In genomic region chr17:44394112-44394511, GRCh38 we compare ENCODE assay signal across 7 cellular contexts. TPM values are rescaled to one million over a fixed set of nuclear protein-coding genes. Genes with fewer than 3 reads are reported as not detected.
DNase-seq lines count a peak whose midpoint lies in the region; ATAC-seq, FAIRE-seq and TF ChIP-seq lines count a peak whose summit lies in the region.
"Not testable (repeated sequence)": the region's sequence is repeated elsewhere in the genome, so short reads cannot be mapped to it uniquely, and the experiment has no call there.
"Had no signal": no experiment of that assay in that cellular context is flagged by ENCODE, and none has a peak within 500 bp of the region (broad histone marks: within the 10 kb centered on the region; RNA-seq: fewer than 3 reads in every experiment).

No MANE protein-coding gene starts in this region.

- not testable (repeated sequence) for H2BK12ac ChIP-seq in H1 (ENCODE audit: low read depth, low read length)

- H3K23me2 ChIP-seq in H1 (ENCODE audit: low read depth, low read length): not testable (repeated sequence)

- not testable (repeated sequence) for H3K18ac ChIP-seq in H1 (ENCODE audit: extremely low read depth, low read length)

- H3K27me3 ChIP-seq in H1 (replicated peaks in 1 of 4; ENCODE audit: control insufficient read depth in 3 of 4, extremely low read depth in 1 of 4, insufficient read depth in 3 of 4, low read length in 3 of 4): not testable (repeated sequence)

- H3K27me3 Mint-ChIP-seq in WTC11 (ENCODE audit: low read depth); activated naive CD4-positive, alpha-beta T cell treated with anti-CD3 and anti-CD28 coated beads, Interleukin-2, amount 50 U/mL, for 24 hours; progenitor cell of endocrine pancreas: not testable (repeated sequence)

- TF ChIP-seq CTCF in WTC11 (IDR thresholded peaks at IDR 0.05); H1 (IDR thresholded peaks at IDR 0.05; ENCODE audit: control extremely low read depth in 1 of 3, insufficient read depth in 1 of 3, low read depth in 1 of 3, low read length in 3 of 3); progenitor cell of endocrine pancreas (IDR thresholded peaks at IDR 0.05; ENCODE audit: unreplicated experiment): not testable (repeated sequence)

- TF ChIP-seq EP300 in H1 (IDR thresholded peaks at IDR 0.05; ENCODE audit: borderline replicate concordance in 1 of 2, low read depth in 2 of 2, low read length in 2 of 2): not testable (repeated sequence)

- not testable (repeated sequence) for H3K9me3 Mint-ChIP-seq in WTC11; activated naive CD4-positive, alpha-beta T cell treated with anti-CD3 and anti-CD28 coated beads, Interleukin-2, amount 50 U/mL, for 24 hours; progenitor cell of endocrine pancreas (ENCODE audit: low read depth)

- H4K91ac ChIP-seq in H1 (replicated peaks; ENCODE audit: insufficient read length, low read length): not testable (repeated sequence)

- H3K27ac ChIP-seq in H1 (ENCODE audit: low read depth, low read length): not testable (repeated sequence)

- not testable (repeated sequence) for H3K4me2 ChIP-seq in H1 (ENCODE audit: insufficient read depth in 1 of 2, low read depth in 2 of 2, low read length in 2 of 2)

- H3K36me3 Mint-ChIP-seq in WTC11: peaks cover 12% of the 10 kb centered on the region
- not testable (repeated sequence) for H3K36me3 Mint-ChIP-seq in activated naive CD4-positive, alpha-beta T cell treated with anti-CD3 and anti-CD28 coated beads, Interleukin-2, amount 50 U/mL, for 24 hours; progenitor cell of endocrine pancreas (ENCODE audit: insufficient read depth)

- WGBS in H1 (ENCODE audit: extremely low coverage in 1 of 2, insufficient coverage in 1 of 2, insufficient read length in 1 of 2, insufficient replicate concordance in 2 of 2, low coverage in 1 of 2, low lambda C conversion rate in 2 of 2, missing lambda C conversion rate in 1 of 2), 2 experiments: 92% methylated on average over 9 of the region's 9 CpGs; no CpG with 5 or more reads in 1 of the 2 experiments

- not testable (repeated sequence) for ATAC-seq in WTC11

- TF ChIP-seq POLR2A in H1 (IDR thresholded peaks at IDR 0.05; ENCODE audit: control extremely low read depth in 1 of 2, low read depth in 2 of 2, low read length in 2 of 2): not testable (repeated sequence)

- peaks cover 2 to 17% (median 12%) of the 10 kb centered on the region in 4 experiments; a peak in 6 of 8 replicates for H3K36me3 ChIP-seq in H1 (ENCODE audit: control insufficient read depth in 2 of 4, insufficient read depth in 4 of 4, low read length in 3 of 4)

- not testable (repeated sequence) for TF ChIP-seq RAD21 in H1 (IDR thresholded peaks at IDR 0.05 in 1 of 2, conservative IDR thresholded peaks at IDR 0.05 in 1 of 2; ENCODE audit: low read depth in 2 of 2, low read length in 2 of 2)

- not testable (repeated sequence) for H3K9ac ChIP-seq in H1 (replicated peaks in 1 of 4; ENCODE audit: extremely low read depth in 1 of 4, low read depth in 3 of 4, low read length in 3 of 4)

- H3K4me1 Mint-ChIP-seq in WTC11: peaks cover 15% of the 10 kb centered on the region
- H3K4me1 Mint-ChIP-seq in activated naive CD4-positive, alpha-beta T cell treated with anti-CD3 and anti-CD28 coated beads, Interleukin-2, amount 50 U/mL, for 24 hours: peaks cover 11% of the 10 kb centered on the region
- not testable (repeated sequence) for H3K4me1 Mint-ChIP-seq in progenitor cell of endocrine pancreas (ENCODE audit: low read depth)

- H4K20me1 ChIP-seq in H1 (replicated peaks in 1 of 2; ENCODE audit: control insufficient read depth in 1 of 2, insufficient read depth in 2 of 2, low read length in 2 of 2): not testable (repeated sequence)

- H3K4me3 ChIP-seq in H1 (ENCODE audit: extremely low read depth in 1 of 4, insufficient read depth in 2 of 4, low read depth in 3 of 4, low read length in 4 of 4): not testable (repeated sequence)

- not testable (repeated sequence) for H3K56ac ChIP-seq in H1 (replicated peaks; ENCODE audit: insufficient read length, low read depth, low read length)

- DNase-seq in HEK293T (ENCODE audit: extremely low spot score); WTC11 (ENCODE audit: low spot score); H1 (ENCODE audit: low read depth in 1 of 2, low spot score in 2 of 2); progenitor cell of endocrine pancreas (ENCODE audit: low spot score, unreplicated experiment): not testable (repeated sequence)
- peak; percentile 35 for DNase-seq in mesenteric fat pad (ENCODE audit: low spot score)

- H3K27ac Mint-ChIP-seq in WTC11: peak overlapping the region; percentile 30; the same call in 1 of the 2 replicates
- peak overlapping the region; percentile 46 for H3K27ac Mint-ChIP-seq in activated naive CD4-positive, alpha-beta T cell treated with anti-CD3 and anti-CD28 coated beads, Interleukin-2, amount 50 U/mL, for 24 hours
- peak overlapping the region; percentile 87 for H3K27ac Mint-ChIP-seq in progenitor cell of endocrine pancreas

- not testable (repeated sequence) for H2BK20ac ChIP-seq in H1 (ENCODE audit: low read length)

- not testable (repeated sequence) for H2AFZ ChIP-seq in H1 (ENCODE audit: low read length)

- not testable (repeated sequence) for H3K79me1 ChIP-seq in H1 (ENCODE audit: low read depth, low read length)

- H2AK5ac ChIP-seq in H1 (ENCODE audit: low read depth, low read length): not testable (repeated sequence)

- not testable (repeated sequence) for H3K79me2 ChIP-seq in H1 (ENCODE audit: control insufficient read depth in 1 of 2, insufficient read depth in 2 of 2, low read length in 2 of 2)

- POLR2A ChIA-PET in HEK293T (lab: Yijun Ruan, JAX); WTC11 (lab: Charles Lee); H1 (lab: Charles Lee; ENCODE audit: partially characterized antibody): not testable (repeated sequence)

- H4K8ac ChIP-seq in H1 (ENCODE audit: extremely low read depth, insufficient read depth, low read length): not testable (repeated sequence)

- not testable (repeated sequence) for H4K5ac ChIP-seq in H1 (ENCODE audit: insufficient read length, low read depth, low read length)

- not testable (repeated sequence) for H3K4me1 ChIP-seq in H1 (replicated peaks in 1 of 4; ENCODE audit: control insufficient read depth in 3 of 4, insufficient read depth in 4 of 4, low read length in 3 of 4)

- H3K14ac ChIP-seq in H1 (ENCODE audit: insufficient read length): not testable (repeated sequence)

- FAIRE-seq in H1 (lab: Jason Lieb, UNC): not testable (repeated sequence)

- H2BK5ac ChIP-seq in H1 (ENCODE audit: low read depth, low read length): not testable (repeated sequence)

- not testable (repeated sequence) for H3K9me3 ChIP-seq in H1 (ENCODE audit: insufficient read depth in 2 of 2, low read depth in 1 of 2, low read length in 1 of 2)

- not testable (repeated sequence) for H3K4me3 Mint-ChIP-seq in WTC11; activated naive CD4-positive, alpha-beta T cell treated with anti-CD3 and anti-CD28 coated beads, Interleukin-2, amount 50 U/mL, for 24 hours; progenitor cell of endocrine pancreas (ENCODE audit: low read depth)

- H3K23ac ChIP-seq in H1 (ENCODE audit: insufficient read length): not testable (repeated sequence)

- H2BK15ac ChIP-seq in H1 (ENCODE audit: low read length): not testable (repeated sequence)

- H3K4ac ChIP-seq in H1 (replicated peaks; ENCODE audit: insufficient read length, low read depth, low read length): not testable (repeated sequence)

- CTCF ChIA-PET in HEK293T (lab: Yijun Ruan, JAX): interaction anchor here (0.6 to 1.2 kb wide), 3 partner anchors 10 to 42 kb away, joined by 3 to 8 read pairs (median 4); no protein-coding TSS in a partner anchor
- CTCF ChIA-PET in WTC11 (lab: Charles Lee): interaction anchor here (0.7 to 1.7 kb wide), 3 partner anchors 8 to 144 kb away, joined by 4 to 10 read pairs (median 5); no protein-coding TSS in a partner anchor
- CTCF ChIA-PET in H1 (lab: Charles Lee; ENCODE audit: partially characterized antibody): interaction anchor here (0.6 to 2.5 kb wide), 6 partner anchors 18 to 205 kb away, joined by 3 to 10 read pairs (median 4); no protein-coding TSS in a partner anchor

- not testable (repeated sequence) for H2BK120ac ChIP-seq in H1 (replicated peaks; ENCODE audit: low read depth, low read length)

RNA-seq across cellular contexts. Expression of gene ITGA2B, which starts 4.7 kb away (rescaled TPM):
- 21.5 to 30.3 TPM (median 28.5 TPM) in 3 replicates for total RNA-seq in WTC11 (2021)
- total RNA-seq in H1 (2021; fragmentation: NEBNext Ultra II Directional; extraction: Animal tissue kit (Norgen Biotek cat#: 25700)): 11.3 and 12.3 TPM in 2 replicates
- 6.9 and 12.4 TPM in 2 replicates for polyA plus RNA-seq in H1 (2011; rRNA removed)
- polyA plus RNA-seq in H1 (2011; cell fraction: cytosol; rRNA removed): 11.4 TPM
- polyA plus RNA-seq in H1 (2011; cell fraction: nucleus; rRNA removed): 59.9 TPM
- 9.1 to 21.1 TPM (median 16.5 TPM) in 4 replicates for polyA plus RNA-seq in H1 (2012, experiment 1 of 2)
- 7.0 TPM for polyA plus RNA-seq in H1 (2012, experiment 2 of 2)
- polyA plus RNA-seq in H1 (2013, experiment 1 of 2): 8.8 TPM
- 6.7 TPM for polyA plus RNA-seq in H1 (2013, experiment 2 of 2)
- 5.8 and 5.9 TPM in 2 replicates for polyA minus RNA-seq in H1 (2011; rRNA and poly(A)+ RNA removed)
- polyA minus RNA-seq in H1 (2011; cell fraction: cytosol; rRNA and poly(A)+ RNA removed): 6.3 TPM
- 16.0 TPM for polyA minus RNA-seq in H1 (2011; cell fraction: nucleus; rRNA and poly(A)+ RNA removed)
- 1.4 TPM for total RNA-seq in mesenteric fat pad
- total RNA-seq in progenitor cell of endocrine pancreas: 1.2 and 2.6 TPM in 2 replicates
- polyA plus RNA-seq: CD4-positive, alpha-beta memory T cell had no signal

RNA-seq across cellular contexts. Expression of gene FAM171A2, which starts 30.5 kb away (rescaled TPM):
- total RNA-seq in WTC11 (2021): 28.2 to 29.9 TPM (median 28.5 TPM) in 3 replicates
- 23.9 and 24.1 TPM in 2 replicates for total RNA-seq in H1 (2021; fragmentation: NEBNext Ultra II Directional; extraction: Animal tissue kit (Norgen Biotek cat#: 25700))
- 21.9 and 31.8 TPM in 2 replicates for polyA plus RNA-seq in H1 (2011; rRNA removed)
- polyA plus RNA-seq in H1 (2011; cell fraction: cytosol; rRNA removed): 21.7 TPM
- 37.0 TPM for polyA plus RNA-seq in H1 (2011; cell fraction: nucleus; rRNA removed)
- polyA plus RNA-seq in H1 (2012, experiment 1 of 2): 10.4 to 25.0 TPM (median 21.9 TPM) in 4 replicates
- 11.7 TPM for polyA plus RNA-seq in H1 (2012, experiment 2 of 2)
- 15.4 TPM for polyA plus RNA-seq in H1 (2013, experiment 1 of 2)
- polyA plus RNA-seq in H1 (2013, experiment 2 of 2): 15.9 TPM
- 14.7 and 17.9 TPM in 2 replicates for polyA minus RNA-seq in H1 (2011; rRNA and poly(A)+ RNA removed)
- 22.5 TPM for polyA minus RNA-seq in H1 (2011; cell fraction: cytosol; rRNA and poly(A)+ RNA removed)
- polyA minus RNA-seq in H1 (2011; cell fraction: nucleus; rRNA and poly(A)+ RNA removed): 24.7 TPM
- total RNA-seq in mesenteric fat pad: 3.0 TPM
- total RNA-seq in progenitor cell of endocrine pancreas: 39.9 and 42.5 TPM in 2 replicates

RNA-seq across cellular contexts. Expression of gene GRN, which starts 49.0 kb away (rescaled TPM):
- 177 to 185 TPM (median 185 TPM) in 3 replicates for total RNA-seq in WTC11 (2021)
- 108 and 117 TPM in 2 replicates for total RNA-seq in H1 (2021; fragmentation: NEBNext Ultra II Directional; extraction: Animal tissue kit (Norgen Biotek cat#: 25700))
- 387 and 526 TPM in 2 replicates for polyA plus RNA-seq in H1 (2011; rRNA removed)
- 143 TPM for polyA plus RNA-seq in H1 (2011; cell fraction: cytosol; rRNA removed)
- 360 TPM for polyA plus RNA-seq in H1 (2011; cell fraction: nucleus; rRNA removed)
- polyA plus RNA-seq in H1 (2012, experiment 1 of 2): 137 to 183 TPM (median 169 TPM) in 4 replicates
- 165 TPM for polyA plus RNA-seq in H1 (2012, experiment 2 of 2)
- 258 TPM for polyA plus RNA-seq in H1 (2013, experiment 1 of 2)
- polyA plus RNA-seq in H1 (2013, experiment 2 of 2): 236 TPM
- 66.1 and 115 TPM in 2 replicates for polyA minus RNA-seq in H1 (2011; rRNA and poly(A)+ RNA removed)
- 135 TPM for polyA minus RNA-seq in H1 (2011; cell fraction: cytosol; rRNA and poly(A)+ RNA removed)
- polyA minus RNA-seq in H1 (2011; cell fraction: nucleus; rRNA and poly(A)+ RNA removed): 88.4 TPM
- total RNA-seq in mesenteric fat pad: 278 TPM
- total RNA-seq in progenitor cell of endocrine pancreas: 97.9 and 99.7 TPM in 2 replicates

Comparison
In these comparisons a context has a peak if more than half of its experiments do, and no peak if none do; other contexts are left out.
1. H3K27ac Mint-ChIP-seq: peak in every context shown above with its lines; median percentile 87 in progenitor cell of endocrine pancreas; 46 in activated naive CD4-positive, alpha-beta T cell treated with anti-CD3 and anti-CD28 coated beads, Interleukin-2, amount 50 U/mL, for 24 hours; 30 in WTC11.